Comparison of ENCODE assay signal across 8 cellular contexts in genomic region chr16:67170948-67171649, GRCh38. TPM values are rescaled to one million over a fixed set of nuclear protein-coding genes. Genes with fewer than 3 reads are reported as not detected.
DNase-seq lines count a peak whose midpoint lies in the region; ATAC-seq and TF ChIP-seq lines count a peak whose summit lies in the region.

No MANE protein-coding gene starts in this region.

- intact Hi-C loops in activated CD4-positive, alpha-beta T cell treated with anti-CD3 and anti-CD28 coated beads for 36 hours (cut with DNase I, micrococcal nuclease) = loop anchor here in 1 of 2 experiments (1.0 kb wide), 1 partner anchor 12 kb away; the partner anchor contains the start of genes FBXL8 and TRADD

- no peak for DNase-seq in activated CD4-positive, alpha-beta T cell treated with anti-CD3 and anti-CD28 coated beads for 36 hours
- DNase-seq in activated CD4-positive, alpha-beta T cell treated with anti-CD3 and anti-CD28 coated beads, Interleukin-2, amount 50 U/mL, for 4 hours = no peak
- no peak for DNase-seq in activated naive CD8-positive, alpha-beta T cell treated with anti-CD3 and anti-CD28 coated beads, Interleukin-2, amount 50 U/mL, for 24 hours
- DNase-seq in immature natural killer cell (no peak), thoracic aorta (ENCODE audit: low spot score) (no peak), Kasumi-1 (lab: John Stamatoyannopoulos, UW) (no peak), GOT3 (lab: John Stamatoyannopoulos, UW) (no peak)

- H3K4me3 ChIP-seq in thoracic aorta = peak overlapping the region; percentile 83

- no peak for TF ChIP-seq CTCF in thoracic aorta (IDR thresholded peaks at IDR 0.05)

- H3K4me1 Mint-ChIP-seq in activated CD4-positive, alpha-beta T cell treated with anti-CD3 and anti-CD28 coated beads for 36 hours = peaks cover 33% of the 10 kb centered on the region
- peaks cover 30% of the 10 kb centered on the region for H3K4me1 Mint-ChIP-seq in activated naive CD8-positive, alpha-beta T cell treated with anti-CD3 and anti-CD28 coated beads, Interleukin-2, amount 50 U/mL, for 24 hours
- peaks cover 36 to 38% of the 10 kb centered on the region in 2 donors for H3K4me1 Mint-ChIP-seq in immature natural killer cell

- H3K4me3 Mint-ChIP-seq in activated CD4-positive, alpha-beta T cell treated with anti-CD3 and anti-CD28 coated beads for 36 hours = peak overlapping the region; percentile 70
- H3K4me3 Mint-ChIP-seq in activated naive CD8-positive, alpha-beta T cell treated with anti-CD3 and anti-CD28 coated beads, Interleukin-2, amount 50 U/mL, for 24 hours = peak overlapping the region; percentile 30
- peak overlapping the region in 4 of 5 donors; percentile 24 to 53 (median 46) for H3K4me3 Mint-ChIP-seq in immature natural killer cell

- no peaks in the 10 kb centered on the region for H3K9me3 Mint-ChIP-seq in activated CD4-positive, alpha-beta T cell treated with anti-CD3 and anti-CD28 coated beads for 36 hours (ENCODE audit: low read depth)
- no peaks in the 10 kb centered on the region for H3K9me3 Mint-ChIP-seq in activated naive CD8-positive, alpha-beta T cell treated with anti-CD3 and anti-CD28 coated beads, Interleukin-2, amount 50 U/mL, for 24 hours
- peaks cover 0 to 2% (median 0%) of the 10 kb centered on the region in 6 donors for H3K9me3 Mint-ChIP-seq in immature natural killer cell

- H3K27ac ChIP-seq in thoracic aorta = peak overlapping the region; percentile 95 to 97

- H3K36me3 ChIP-seq in thoracic aorta = peaks cover 3% of the 10 kb centered on the region

- H3K36me3 Mint-ChIP-seq in activated CD4-positive, alpha-beta T cell treated with anti-CD3 and anti-CD28 coated beads for 36 hours (ENCODE audit: low read depth) = peaks cover 4% of the 10 kb centered on the region
- H3K36me3 Mint-ChIP-seq in activated naive CD8-positive, alpha-beta T cell treated with anti-CD3 and anti-CD28 coated beads, Interleukin-2, amount 50 U/mL, for 24 hours (ENCODE audit: low read depth) = no peaks in the 10 kb centered on the region
- no peaks in the 10 kb centered on the region for H3K36me3 Mint-ChIP-seq in immature natural killer cell

- no peak for ATAC-seq in activated CD4-positive, alpha-beta T cell treated with anti-CD3 and anti-CD28 coated beads for 36 hours
- no peak for ATAC-seq in activated naive CD8-positive, alpha-beta T cell treated with anti-CD3 and anti-CD28 coated beads, Interleukin-2, amount 50 U/mL, for 24 hours
- ATAC-seq in thoracic aorta (ENCODE audit: insufficient number of reproducible peaks, low FRiP score, low read depth) (no peak), HG02642 (IDR thresholded peaks at IDR 0.05; ENCODE audit: poor library complexity, unreplicated experiment) (no peak)

- H3K9me3 ChIP-seq in thoracic aorta = no peaks in the 10 kb centered on the region

- H3K27me3 Mint-ChIP-seq in activated CD4-positive, alpha-beta T cell treated with anti-CD3 and anti-CD28 coated beads for 36 hours = peaks cover 66% of the 10 kb centered on the region
- peaks cover 79% of the 10 kb centered on the region for H3K27me3 Mint-ChIP-seq in activated naive CD8-positive, alpha-beta T cell treated with anti-CD3 and anti-CD28 coated beads, Interleukin-2, amount 50 U/mL, for 24 hours
- H3K27me3 Mint-ChIP-seq in immature natural killer cell (ENCODE audit: low read depth in 3 of 3) = peaks cover 17 to 37% (median 21%) of the 10 kb centered on the region in 3 donors

- CTCF ChIA-PET in activated CD4-positive, alpha-beta T cell treated with anti-CD3 and anti-CD28 coated beads for 36 hours (lab: Charles Lee) = interaction anchor here (0.9 to 1.4 kb wide), 5 partner anchors 14 to 154 kb away, joined by 3 to 6 read pairs (median 5); partner anchors contain the start of gene TMEM208

- H3K4me1 ChIP-seq in thoracic aorta (ENCODE audit: control insufficient read depth in 1 of 2, low read depth in 2 of 2) = peaks cover 27 to 50% of the 10 kb centered on the region in 2 donors

- H3K27ac Mint-ChIP-seq in activated CD4-positive, alpha-beta T cell treated with anti-CD3 and anti-CD28 coated beads for 36 hours = peak overlapping the region; percentile 47
- no peak overlapping the region for H3K27ac Mint-ChIP-seq in activated naive CD8-positive, alpha-beta T cell treated with anti-CD3 and anti-CD28 coated beads, Interleukin-2, amount 50 U/mL, for 24 hours
- H3K27ac Mint-ChIP-seq in immature natural killer cell = no peak overlapping the region

- H3K27me3 ChIP-seq in thoracic aorta (replicated peaks; ENCODE audit: insufficient read depth) = no peaks in the 10 kb centered on the region

- POLR2A ChIA-PET in activated CD4-positive, alpha-beta T cell treated with anti-CD3 and anti-CD28 coated beads for 36 hours (lab: Charles Lee) = no interaction called here

RNA-seq across cellular contexts. Expression of gene NOL3, which starts 0.8 kb away (rescaled TPM):
- 10 to 100 TPM; 15.5 to 17.5 TPM for total RNA-seq in activated CD4-positive, alpha-beta T cell treated with anti-CD3 and anti-CD28 coated beads for 36 hours
- polyA plus RNA-seq in immature natural killer cell = under 1 TPM in 2 of 3 donors, not detected in 1; 0.18 to 0.47 TPM
- total RNA-seq in thoracic aorta = 10 to 100 TPM; 43.5 to 80.8 TPM

RNA-seq across cellular contexts. Expression of gene HSF4, which starts 6.6 kb away (rescaled TPM):
- 10 to 100 TPM; 15.7 to 20.7 TPM for total RNA-seq in activated CD4-positive, alpha-beta T cell treated with anti-CD3 and anti-CD28 coated beads for 36 hours
- not detected for polyA plus RNA-seq in immature natural killer cell
- total RNA-seq in thoracic aorta = 10 to 100 TPM; 44.1 to 87.5 TPM

RNA-seq across cellular contexts. Expression of gene FBXL8, which starts 11.3 kb away (rescaled TPM):
- 10 to 100 TPM; 15.5 to 21.0 TPM for total RNA-seq in activated CD4-positive, alpha-beta T cell treated with anti-CD3 and anti-CD28 coated beads for 36 hours
- polyA plus RNA-seq in immature natural killer cell = 1 to 10 TPM; 3.8 to 7.4 (median 5.7) TPM
- total RNA-seq in thoracic aorta = 10 to 100 TPM; 25.6 to 40.2 TPM

RNA-seq across cellular contexts. Expression of gene TRADD, which starts 11.4 kb away (rescaled TPM):
- total RNA-seq in activated CD4-positive, alpha-beta T cell treated with anti-CD3 and anti-CD28 coated beads for 36 hours = 10 to 100 TPM; 22.0 to 34.0 TPM
- 10 to 100 TPM; 44.9 to 53.7 (median 49.4) TPM for polyA plus RNA-seq in immature natural killer cell
- total RNA-seq in thoracic aorta = 10 to 100 TPM; 18.4 to 52.1 TPM

RNA-seq across cellular contexts. Expression of gene MATCAP1, which starts 12.7 kb away (rescaled TPM):
- total RNA-seq in activated CD4-positive, alpha-beta T cell treated with anti-CD3 and anti-CD28 coated beads for 36 hours = 10 to 100 TPM; 28.8 to 30.4 TPM
- polyA plus RNA-seq in immature natural killer cell = under 1 TPM in 1 of 3 donors, not detected in 2; 1.00 TPM
- 10 to 100 TPM; 13.7 to 28.4 TPM for total RNA-seq in thoracic aorta
